In genomic region chr22:23856721-23857605, GRCh38 we compare ENCODE assay signal across 8 cellular contexts. TPM values are rescaled to one million over a fixed set of nuclear protein-coding genes. Genes with fewer than 3 reads are reported as not detected.
DNase-seq lines count a peak whose midpoint lies in the region; ATAC-seq and TF ChIP-seq lines count a peak whose summit lies in the region.

No MANE protein-coding gene starts in this region.

- no peaks in the 10 kb centered on the region for H3F3A ChIP-seq in OCI-LY1 (ENCODE audit: insufficient read depth, low read length)

- peak overlapping the region; percentile 82 for H3K27ac Mint-ChIP-seq in CD4-positive, alpha-beta T cell

- H3K27me3 ChIP-seq in CD4-positive, alpha-beta T cell (ENCODE audit: control insufficient read depth, insufficient read depth, low read length): no peaks in the 10 kb centered on the region
- no peaks in the 10 kb centered on the region for H3K27me3 ChIP-seq in OCI-LY1 (ENCODE audit: insufficient read depth, low read length)

- no peak for TF ChIP-seq CTCF in CD4-positive, alpha-beta T cell (IDR thresholded peaks at IDR 0.05)
- TF ChIP-seq CTCF in OCI-LY1 (IDR thresholded peaks at IDR 0.05; ENCODE audit: low read length): no peak

- intact Hi-C loops in CD4-positive, alpha-beta T cell (cut with DNase I, micrococcal nuclease): loop anchor here in 1 of 2 experiments (5.0 kb wide), 2 partner anchors 35 to 70 kb away; partner anchors contain the start of genes MIF and SMARCB1

- 0 out of 2 replicates have a peak overlapping the region, but pooled peaks have one; percentile 60 for H2AFZ ChIP-seq in OCI-LY1 (ENCODE audit: low read length)

- H3K4me3 Mint-ChIP-seq in CD4-positive, alpha-beta T cell: peak overlapping the region; percentile 97

- no peaks in the 10 kb centered on the region for H3K27me3 Mint-ChIP-seq in CD4-positive, alpha-beta T cell

- H3K4me1 ChIP-seq in OCI-LY1 (ENCODE audit: insufficient read depth, low read length, severe bottlenecking): peaks cover 27% of the 10 kb centered on the region

- H3K9me3 ChIP-seq in CD4-positive, alpha-beta T cell (ENCODE audit: control insufficient read depth, low read length): no peaks in the 10 kb centered on the region
- H3K9me3 ChIP-seq in OCI-LY1 (ENCODE audit: low read length): no peaks in the 10 kb centered on the region

- H3K4me3 ChIP-seq in OCI-LY1 (ENCODE audit: low read depth, low read length, poor library complexity, severe bottlenecking): peak overlapping the region; percentile 70

- no peaks in the 10 kb centered on the region for H3K9me2 ChIP-seq in OCI-LY1 (ENCODE audit: low read depth, low read length)

- no peaks in the 10 kb centered on the region for H3K79me2 ChIP-seq in OCI-LY1 (ENCODE audit: insufficient read depth, low read length)

- no peaks in the 10 kb centered on the region for H3K36me3 ChIP-seq in OCI-LY1 (ENCODE audit: insufficient read depth, low read length)

- POLR2A ChIA-PET in CD4-positive, alpha-beta T cell (lab: Charles Lee): interaction anchor here (0.6 to 2.8 kb wide), 24 partner anchors 7 to 698 kb away, joined by 3 to 44 read pairs (median 4); partner anchors contain the start of genes CABIN1, CHCHD10, DERL3 and GUCD1

- H3K9ac ChIP-seq in OCI-LY1 (ENCODE audit: low read length): peak overlapping the region; percentile 71

- H3K27ac ChIP-seq in CD4-positive, alpha-beta T cell (ENCODE audit: low read depth, low read length): no peak overlapping the region
- H3K27ac ChIP-seq in OCI-LY1 (ENCODE audit: low read depth, low read length, poor library complexity, severe bottlenecking): peak overlapping the region; percentile 56

- H3K9me3 Mint-ChIP-seq in CD4-positive, alpha-beta T cell: no peaks in the 10 kb centered on the region

- peak overlapping the region; percentile 83 for H3K4me2 ChIP-seq in OCI-LY1 (ENCODE audit: low read length)

- DNase-seq in CD4-positive, alpha-beta T cell: no peak
- DNase-seq in cerebellar cortex (ENCODE audit: low spot score): peak; percentile 66
- peak; percentile 79 for DNase-seq in kidney tubule cell (ENCODE audit: low spot score)
- DNase-seq in stimulated activated naive CD8-positive, alpha-beta T cell treated with anti-CD3 and anti-CD28 coated beads, Interleukin-15, Interleukin-2, amounts not matched to agents 100 U/mL and 50 U/mL, for 24 hours: peak; percentile 34
- no peak for DNase-seq in central memory CD4-positive, alpha-beta T cell

- ATAC-seq in CD4-positive, alpha-beta T cell (ENCODE audit: poor library complexity): peak; percentile 32
- ATAC-seq in GM18867 (IDR thresholded peaks at IDR 0.05; ENCODE audit: unreplicated experiment) (peak; percentile 31), HG03066 (IDR thresholded peaks at IDR 0.05; ENCODE audit: low read depth, unreplicated experiment) (peak; percentile 43)
- ATAC-seq in stimulated activated naive CD8-positive, alpha-beta T cell treated with anti-CD3 and anti-CD28 coated beads, Interleukin-15, Interleukin-2, amounts not matched to agents 100 U/mL and 50 U/mL, for 24 hours: peak; percentile 47

- CTCF ChIA-PET in CD4-positive, alpha-beta T cell (lab: Charles Lee): interaction anchor here (0.8 to 2.9 kb wide), 7 partner anchors 8 to 154 kb away, joined by 3 to 33 read pairs (median 3); partner anchors contain the start of genes CABIN1 and MIF

- peaks cover 5% of the 10 kb centered on the region for H3K36me3 Mint-ChIP-seq in CD4-positive, alpha-beta T cell (ENCODE audit: low read depth)

- H4K20me1 ChIP-seq in OCI-LY1 (ENCODE audit: insufficient read depth, low read length): no peaks in the 10 kb centered on the region

- peaks cover 20% of the 10 kb centered on the region for H3K4me1 Mint-ChIP-seq in CD4-positive, alpha-beta T cell (ENCODE audit: low read depth)

RNA-seq across cellular contexts. Expression of gene SLC2A11, which starts 0.7 kb away (rescaled TPM):
- total RNA-seq in CD4-positive, alpha-beta T cell: 10 to 100 TPM in 1 of 2 experiments, 1 to 10 TPM in 1; 9.9 to 11.5 TPM

RNA-seq across cellular contexts. Expression of gene DERL3, which starts 18.2 kb away (rescaled TPM):
- total RNA-seq in CD4-positive, alpha-beta T cell: under 1 TPM; 0.66 to 0.98 TPM

RNA-seq across cellular contexts. Expression of gene MIF, which starts 37.2 kb away (rescaled TPM):
- 100 to 1,000 TPM; 213 to 226 TPM for total RNA-seq in CD4-positive, alpha-beta T cell

Comparison
In these comparisons a context has a peak if more than half of its experiments do, and no peak if none do; other contexts are left out.
1. DNase-seq: peak in cerebellar cortex (single experiment), kidney tubule cell (single experiment) and stimulated activated naive CD8-positive, alpha-beta T cell treated with anti-CD3 and anti-CD28 coated beads, Interleukin-15, Interleukin-2, amounts not matched to agents 100 U/mL and 50 U/mL, for 24 hours (single experiment); none in CD4-positive, alpha-beta T cell (0 of 10) and central memory CD4-positive, alpha-beta T cell (single experiment).
2. Peak in every context shown above with its lines, with median percentiles within 50 percentile points of each other: ATAC-seq.